15 cellular contexts compared by ENCODE assay signal in the genomic region with DNA sequence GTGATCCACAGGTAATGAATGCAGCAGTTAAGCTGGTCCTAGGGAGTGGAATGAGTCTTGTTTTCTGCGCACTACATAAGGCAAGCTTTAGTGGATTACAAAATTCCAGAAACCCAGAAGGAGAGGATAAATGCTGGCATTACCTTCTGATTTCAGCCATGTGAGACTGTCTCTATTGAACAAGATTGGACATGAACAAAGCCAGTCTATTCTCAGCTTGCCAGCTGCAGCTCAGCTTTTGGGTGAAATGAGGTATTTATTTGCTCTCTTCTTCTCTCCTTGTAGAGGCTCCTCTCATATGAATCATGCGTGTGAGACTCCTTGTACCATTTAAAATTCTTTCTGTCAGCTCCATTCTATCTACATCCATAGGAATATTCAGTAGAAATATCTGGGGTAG.
DNase-seq lines count a peak whose midpoint lies in the region; ATAC-seq and TF ChIP-seq lines count a peak whose summit lies in the region.
"Had no signal": no experiment of that assay in that cellular context is flagged by ENCODE, and none has a peak within 500 bp of the region (broad histone marks: within the 10 kb centered on the region; RNA-seq: fewer than 3 reads in every experiment).

No MANE protein-coding gene starts in this region.

- no peaks in the 10 kb centered on the region for H3K9me3 Mint-ChIP-seq in MCF 10A (ENCODE audit: unreplicated experiment)
- H3K9me3 Mint-ChIP-seq in neural progenitor cell = no peaks in the 10 kb centered on the region

- H4K20me1 ChIP-seq in mammary epithelial cell (ENCODE audit: insufficient read depth, low read length) (no peaks in the 10 kb centered on the region), neural progenitor cell (ENCODE audit: low read depth) (no peaks in the 10 kb centered on the region)

- BruUV-seq in mammary epithelial cell (replicated peaks; lab: Mats Ljungman, UMichigan) (no TSS peak), MCF 10A (replicated peaks; lab: Mats Ljungman, UMichigan) (no TSS peak)

- no peak overlapping the region for H2AFZ ChIP-seq in mammary epithelial cell (ENCODE audit: low read depth, low read length)
- H2AFZ ChIP-seq in neural progenitor cell (replicated peaks) = peak overlapping the region; percentile 14

- no peaks in the 10 kb centered on the region for H3K36me3 Mint-ChIP-seq in MCF 10A (ENCODE audit: insufficient read depth, unreplicated experiment)
- H3K36me3 Mint-ChIP-seq in neural progenitor cell = no peaks in the 10 kb centered on the region

- TF ChIP-seq CTCF in mammary epithelial cell (conservative IDR thresholded peaks at IDR 0.05 in 1 of 2, IDR thresholded peaks at IDR 0.05 in 1 of 2; ENCODE audit: extremely low read depth in 1 of 2, insufficient read depth in 1 of 2, low read depth in 1 of 2, low read length in 2 of 2) (no peak), MCF 10A (IDR thresholded peaks at IDR 0.05; ENCODE audit: unreplicated experiment) (no peak), dorsolateral prefrontal cortex (IDR thresholded peaks at IDR 0.05 in 54 of 56, conservative IDR thresholded peaks at IDR 0.05 in 2 of 56; ENCODE audit: low read depth in 1 of 56, partially characterized antibody in 56 of 56) (no peak), neural progenitor cell (IDR thresholded peaks at IDR 0.05) (no peak)

- no peaks in the 10 kb centered on the region for H3F3A ChIP-seq in neural progenitor cell (ENCODE audit: low read depth)

- H3K9ac ChIP-seq in mammary epithelial cell (ENCODE audit: insufficient read depth, low read length) (no peak overlapping the region), neural progenitor cell (no peak overlapping the region)
- H3K9ac ChIP-seq: SK-N-SH had no signal

- H3K4me3 ChIP-seq in mammary epithelial cell (replicated peaks in 1 of 3; ENCODE audit: insufficient read depth in 1 of 3, low read depth in 2 of 3, low read length in 3 of 3) (no peak overlapping the region), dorsolateral prefrontal cortex (peak overlapping the region in 14 of 59 donors; percentile 6 to 33 (median 15)), neural progenitor cell (no peak overlapping the region)
- H3K4me3 ChIP-seq: Peyer's patch had no signal

- no peak overlapping the region for H3K4me3 Mint-ChIP-seq in MCF 10A (ENCODE audit: unreplicated experiment)
- H3K4me3 Mint-ChIP-seq in neural progenitor cell = no peak overlapping the region

- H3K27me3 Mint-ChIP-seq in MCF 10A (ENCODE audit: insufficient read depth, unreplicated experiment) (no peaks in the 10 kb centered on the region), neural progenitor cell (ENCODE audit: insufficient read depth, low read depth) (no peaks in the 10 kb centered on the region)

- H3K4me1 ChIP-seq in mammary epithelial cell (ENCODE audit: insufficient read depth, low read length) (no peaks in the 10 kb centered on the region), neural progenitor cell (no peaks in the 10 kb centered on the region)
- H3K4me1 ChIP-seq: Peyer's patch had no signal

- H3K27ac ChIP-seq in mammary epithelial cell (ENCODE audit: insufficient read depth, low read depth, low read length) (no peak overlapping the region), dorsolateral prefrontal cortex (peak overlapping the region; percentile 22 to 94 (median 78)), neural progenitor cell (no peak overlapping the region)
- H3K27ac ChIP-seq: C4-2B, Peyer's patch had no signal

- H3K27me3 ChIP-seq in mammary epithelial cell (ENCODE audit: insufficient read depth, low read length) = no peaks in the 10 kb centered on the region
- H3K27me3 ChIP-seq in dorsolateral prefrontal cortex = no peaks in the 10 kb centered on the region
- H3K27me3 ChIP-seq in neural progenitor cell = no peaks in the 10 kb centered on the region
- H3K27me3 ChIP-seq: Peyer's patch had no signal

- WGBS in mammary epithelial cell (ENCODE audit: low coverage, missing lambda C conversion rate) = 0% methylated on average over 2 of the region's 2 CpGs

- H3K9me3 ChIP-seq in mammary epithelial cell (replicated peaks; ENCODE audit: insufficient read depth, low read length) (peaks cover 11% of the 10 kb centered on the region), neural progenitor cell (ENCODE audit: low read depth) (no peaks in the 10 kb centered on the region)
- H3K9me3 ChIP-seq: Peyer's patch, SK-N-SH had no signal

- peaks cover 35% of the 10 kb centered on the region for H3K4me1 Mint-ChIP-seq in MCF 10A (ENCODE audit: insufficient read depth, unreplicated experiment)
- H3K4me1 Mint-ChIP-seq in neural progenitor cell = no peaks in the 10 kb centered on the region

- DNase-seq in mammary epithelial cell (peak; percentile 10), MCF 10A (ENCODE audit: unreplicated experiment) (no peak), dorsolateral prefrontal cortex (peak in 2 of 10 donors; percentile 47 to 56), neural progenitor cell (ENCODE audit: low spot score) (no peak), DMS53 treated with DMSO at 0.1 percent for 48 hours (lab: John Stamatoyannopoulos, UW; ENCODE audit: unreplicated experiment) (no peak), NCI-H2107 (lab: John Stamatoyannopoulos, UW) (no peak), NCI-H2227 (lab: John Stamatoyannopoulos, UW; ENCODE audit: unreplicated experiment) (no peak)
- DNase-seq: GOT3, KG1, Peyer's patch, SHP77, SK-N-SH had no signal

- no peaks in the 10 kb centered on the region for H3K36me3 ChIP-seq in mammary epithelial cell (ENCODE audit: insufficient read depth, low read length)
- H3K36me3 ChIP-seq in neural progenitor cell = no peaks in the 10 kb centered on the region
- H3K36me3 ChIP-seq: Peyer's patch had no signal

- H3K4me2 ChIP-seq in mammary epithelial cell (ENCODE audit: insufficient read depth, low read depth, low read length) (no peak overlapping the region), neural progenitor cell (no peak overlapping the region)
- H3K4me2 ChIP-seq: SK-N-SH had no signal

- no peak for ATAC-seq in HG02852 (IDR thresholded peaks at IDR 0.05; ENCODE audit: unreplicated experiment)
- ATAC-seq: HepG2 had no signal

- POLR2A ChIA-PET in MCF 10A (lab: Yijun Ruan, JAX) = interaction anchor here (0.7 to 2.1 kb wide), 5 partner anchors 7 to 368 kb away, joined by 3 to 10 read pairs (median 4); no protein-coding TSS in a partner anchor

- intact Hi-C loops in mammary epithelial cell (cut with micrococcal nuclease) = no loop called here
- intact Hi-C loops in MCF 10A (cut with micrococcal nuclease) = no loop called here
- intact Hi-C loops in dorsolateral prefrontal cortex (cut with DNase I) = loop anchor here in 1 of 2 donors (5.0 kb wide), 1 partner anchor 57 kb away; no protein-coding TSS in a partner anchor

- no peak overlapping the region for H3K27ac Mint-ChIP-seq in MCF 10A (ENCODE audit: low read depth, unreplicated experiment)
- no peak overlapping the region for H3K27ac Mint-ChIP-seq in neural progenitor cell

- dilution Hi-C loops in mammary epithelial cell (cut with HindIII; ENCODE audit: low sequenced_read_pairs) = no loop called here

- H3K79me2 ChIP-seq in mammary epithelial cell (ENCODE audit: insufficient read depth, low read length) = no peaks in the 10 kb centered on the region
- H3K79me2 ChIP-seq in neural progenitor cell (ENCODE audit: low read depth) = no peaks in the 10 kb centered on the region

- in situ Hi-C loops in mammary epithelial cell (cut with MboI; ENCODE audit: low sequenced_read_pairs in 2 of 2) = no loop called here

- CTCF ChIA-PET in mammary epithelial cell (lab: Charles Lee; ENCODE audit: low non-redundant PET) = no interaction called here
- CTCF ChIA-PET in MCF 10A (lab: Yijun Ruan, JAX) = interaction anchor here (0.9 to 1.1 kb wide), 2 partner anchors 10 to 30 kb away, joined by 3 read pairs; no protein-coding TSS in a partner anchor

Comparison
In these comparisons a context has a peak if more than half of its experiments do, and no peak if none do; other contexts are left out.
1. H3K27ac ChIP-seq: peak in dorsolateral prefrontal cortex (59 of 59); none in mammary epithelial cell (single experiment) and neural progenitor cell (single experiment).